ENCODE assay signal across 1 cellular context in the genomic region with DNA sequence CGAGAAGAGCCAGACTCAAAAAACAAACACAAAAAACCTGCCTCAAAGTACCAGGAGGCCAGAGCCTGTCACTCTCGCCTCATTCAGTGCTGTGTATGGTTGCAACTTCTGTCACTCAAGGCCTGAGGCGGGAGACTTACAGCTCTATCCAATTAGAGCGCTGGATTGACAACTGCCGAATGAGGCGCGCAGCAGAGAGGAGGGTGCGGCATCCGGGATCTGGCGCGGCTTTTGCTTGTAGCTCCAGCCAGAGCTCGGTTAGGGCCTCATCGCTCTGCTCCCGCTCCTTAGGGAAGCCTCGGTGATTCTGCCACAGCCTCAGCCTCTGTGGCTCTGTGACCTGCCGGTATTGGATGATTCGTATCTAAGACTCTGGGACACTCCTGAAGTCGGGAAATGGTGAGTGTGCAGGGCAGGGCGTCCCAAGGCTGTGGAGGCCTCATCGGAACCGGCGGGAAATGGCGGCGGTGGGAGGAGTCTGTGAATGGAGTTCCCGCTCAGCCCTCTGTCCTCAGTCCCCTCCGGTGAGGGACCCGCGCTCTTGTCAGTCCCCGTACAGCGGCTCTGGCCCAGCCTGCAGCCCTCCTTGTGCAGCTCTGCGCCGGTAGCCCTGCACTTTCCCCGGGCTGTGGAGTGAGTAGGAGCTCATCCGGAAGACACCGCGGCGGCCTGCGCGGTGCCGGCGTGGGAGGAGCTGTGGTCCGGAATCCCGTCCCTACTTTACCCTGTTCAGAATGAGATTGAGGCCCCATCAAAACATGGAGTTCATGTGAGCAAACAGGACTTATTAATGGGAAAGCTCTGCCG.
TF ChIP-seq lines count a peak whose summit lies in the region.

A gene (plus strand): TSS at position 227 of the 807 bp plus-strand sequence. CDS start 170 bp downstream, at position 397.

TF ChIP-seq in K562, 482 proteins besides CTCF, POLR2A, EP300 and RAD21 (continued from another document):
- TF ChIP-seq TCF3 (CRISPR knock-in tag; IDR thresholded peaks at IDR 0.05) (no peak), MBD2 (IDR thresholded peaks at IDR 0.05; ENCODE audit: borderline replicate concordance, low read depth) (peak; percentile 83), CC2D1A (IDR thresholded peaks at IDR 0.05) (peak; percentile 65; the same call in 1 of the 2 replicates), SMARCE1 (IDR thresholded peaks at IDR 0.05) (no peak), PML (IDR thresholded peaks at IDR 0.05; ENCODE audit: low read length) (peak; percentile 60; the same call in 1 of the 2 replicates), ZFP36 (IDR thresholded peaks at IDR 0.05; ENCODE audit: low read depth, low read length, partially characterized antibody) (no peak), POLR2AphosphoS5 (IDR thresholded peaks at IDR 0.05; ENCODE audit: control insufficient read depth, insufficient read depth, low read depth, low read length) (peak; percentile 84)
- TF ChIP-seq, protein P1, sequence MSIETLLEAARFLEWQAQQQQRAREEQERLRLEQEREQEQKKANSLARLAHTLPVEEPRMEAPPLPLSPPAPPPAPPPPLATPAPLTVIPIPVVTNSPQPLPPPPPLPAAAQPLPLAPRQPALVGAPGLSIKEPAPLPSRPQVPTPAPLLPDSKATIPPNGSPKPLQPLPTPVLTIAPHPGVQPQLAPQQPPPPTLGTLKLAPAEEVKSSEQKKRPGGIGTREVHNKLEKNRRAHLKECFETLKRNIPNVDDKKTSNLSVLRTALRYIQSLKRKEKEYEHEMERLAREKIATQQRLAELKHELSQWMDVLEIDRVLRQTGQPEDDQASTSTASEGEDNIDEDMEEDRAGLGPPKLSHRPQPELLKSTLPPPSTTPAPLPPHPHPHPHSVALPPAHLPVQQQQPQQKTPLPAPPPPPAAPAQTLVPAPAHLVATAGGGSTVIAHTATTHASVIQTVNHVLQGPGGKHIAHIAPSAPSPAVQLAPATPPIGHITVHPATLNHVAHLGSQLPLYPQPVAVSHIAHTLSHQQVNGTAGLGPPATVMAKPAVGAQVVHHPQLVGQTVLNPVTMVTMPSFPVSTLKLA (conservative IDR thresholded peaks at IDR 0.05): peak in 1 of 2 experiments; percentile 14; a peak in 1 of 4 replicates
- TF ChIP-seq, protein P2, sequence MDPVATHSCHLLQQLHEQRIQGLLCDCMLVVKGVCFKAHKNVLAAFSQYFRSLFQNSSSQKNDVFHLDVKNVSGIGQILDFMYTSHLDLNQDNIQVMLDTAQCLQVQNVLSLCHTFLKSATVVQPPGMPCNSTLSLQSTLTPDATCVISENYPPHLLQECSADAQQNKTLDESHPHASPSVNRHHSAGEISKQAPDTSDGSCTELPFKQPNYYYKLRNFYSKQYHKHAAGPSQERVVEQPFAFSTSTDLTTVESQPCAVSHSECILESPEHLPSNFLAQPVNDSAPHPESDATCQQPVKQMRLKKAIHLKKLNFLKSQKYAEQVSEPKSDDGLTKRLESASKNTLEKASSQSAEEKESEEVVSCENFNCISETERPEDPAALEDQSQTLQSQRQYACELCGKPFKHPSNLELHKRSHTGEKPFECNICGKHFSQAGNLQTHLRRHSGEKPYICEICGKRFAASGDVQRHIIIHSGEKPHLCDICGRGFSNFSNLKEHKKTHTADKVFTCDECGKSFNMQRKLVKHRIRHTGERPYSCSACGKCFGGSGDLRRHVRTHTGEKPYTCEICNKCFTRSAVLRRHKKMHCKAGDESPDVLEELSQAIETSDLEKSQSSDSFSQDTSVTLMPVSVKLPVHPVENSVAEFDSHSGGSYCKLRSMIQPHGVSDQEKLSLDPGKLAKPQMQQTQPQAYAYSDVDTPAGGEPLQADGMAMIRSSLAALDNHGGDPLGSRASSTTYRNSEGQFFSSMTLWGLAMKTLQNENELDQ (CRISPR knock-in tag; IDR thresholded peaks at IDR 0.05; ENCODE audit: borderline replicate concordance): no peak
- TF ChIP-seq, protein P3, sequence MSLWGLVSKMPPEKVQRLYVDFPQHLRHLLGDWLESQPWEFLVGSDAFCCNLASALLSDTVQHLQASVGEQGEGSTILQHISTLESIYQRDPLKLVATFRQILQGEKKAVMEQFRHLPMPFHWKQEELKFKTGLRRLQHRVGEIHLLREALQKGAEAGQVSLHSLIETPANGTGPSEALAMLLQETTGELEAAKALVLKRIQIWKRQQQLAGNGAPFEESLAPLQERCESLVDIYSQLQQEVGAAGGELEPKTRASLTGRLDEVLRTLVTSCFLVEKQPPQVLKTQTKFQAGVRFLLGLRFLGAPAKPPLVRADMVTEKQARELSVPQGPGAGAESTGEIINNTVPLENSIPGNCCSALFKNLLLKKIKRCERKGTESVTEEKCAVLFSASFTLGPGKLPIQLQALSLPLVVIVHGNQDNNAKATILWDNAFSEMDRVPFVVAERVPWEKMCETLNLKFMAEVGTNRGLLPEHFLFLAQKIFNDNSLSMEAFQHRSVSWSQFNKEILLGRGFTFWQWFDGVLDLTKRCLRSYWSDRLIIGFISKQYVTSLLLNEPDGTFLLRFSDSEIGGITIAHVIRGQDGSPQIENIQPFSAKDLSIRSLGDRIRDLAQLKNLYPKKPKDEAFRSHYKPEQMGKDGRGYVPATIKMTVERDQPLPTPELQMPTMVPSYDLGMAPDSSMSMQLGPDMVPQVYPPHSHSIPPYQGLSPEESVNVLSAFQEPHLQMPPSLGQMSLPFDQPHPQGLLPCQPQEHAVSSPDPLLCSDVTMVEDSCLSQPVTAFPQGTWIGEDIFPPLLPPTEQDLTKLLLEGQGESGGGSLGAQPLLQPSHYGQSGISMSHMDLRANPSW (CRISPR knock-in tag; IDR thresholded peaks at IDR 0.05): no peak
- TF ChIP-seq, protein P4, sequence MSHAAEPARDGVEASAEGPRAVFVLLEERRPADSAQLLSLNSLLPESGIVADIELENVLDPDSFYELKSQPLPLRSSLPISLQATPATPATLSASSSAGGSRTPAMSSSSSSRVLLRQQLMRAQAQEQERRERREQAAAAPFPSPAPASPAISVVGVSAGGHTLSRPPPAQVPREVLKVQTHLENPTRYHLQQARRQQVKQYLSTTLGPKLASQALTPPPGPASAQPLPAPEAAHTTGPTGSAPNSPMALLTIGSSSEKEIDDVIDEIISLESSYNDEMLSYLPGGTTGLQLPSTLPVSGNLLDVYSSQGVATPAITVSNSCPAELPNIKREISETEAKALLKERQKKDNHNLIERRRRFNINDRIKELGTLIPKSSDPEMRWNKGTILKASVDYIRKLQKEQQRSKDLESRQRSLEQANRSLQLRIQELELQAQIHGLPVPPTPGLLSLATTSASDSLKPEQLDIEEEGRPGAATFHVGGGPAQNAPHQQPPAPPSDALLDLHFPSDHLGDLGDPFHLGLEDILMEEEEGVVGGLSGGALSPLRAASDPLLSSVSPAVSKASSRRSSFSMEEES (CRISPR knock-in tag; IDR thresholded peaks at IDR 0.05): no peak
